28 cellular contexts compared by ENCODE assay signal in genomic region chr1:204396015-204396583, GRCh38. TPM values are rescaled to one million over a fixed set of nuclear protein-coding genes. Genes with fewer than 3 reads are reported as not detected.
"Had no signal": no experiment of that assay in that cellular context is flagged by ENCODE, and none has a peak within 500 bp of the region (broad histone marks: within the 10 kb centered on the region; RNA-seq: fewer than 3 reads in every experiment).

No MANE protein-coding gene starts in this region.

- H3K9me3 Mint-ChIP-seq: activated naive CD4-positive, alpha-beta T cell treated with anti-CD3 and anti-CD28 coated beads for 36 hours; activated T-helper 17 cell treated with anti-CD3 and anti-CD28 coated beads, Interleukin-2, amount 50 U/mL, for 72 hours; central memory CD8-positive, alpha-beta T cell had no signal

- H3K4me3 ChIP-seq: MG63, SK-N-MC had no signal

- ATAC-seq: activated CD4-positive, alpha-beta T cell treated with anti-CD3 and anti-CD28 coated beads for 36 hours; activated T-helper 17 cell treated with anti-CD3 and anti-CD28 coated beads, Interleukin-2, amount 50 U/mL, for 72 hours; Panc1; Right ventricle myocardium inferior had no signal

- H3K27me3 ChIP-seq: MG63 had no signal

- H3K27me3 Mint-ChIP-seq: activated CD4-positive, alpha-beta T cell treated with anti-CD3 and anti-CD28 coated beads for 36 hours; activated naive CD8-positive, alpha-beta T cell; activated T-helper 17 cell treated with anti-CD3 and anti-CD28 coated beads, Interleukin-2, amount 50 U/mL, for 72 hours; central memory CD8-positive, alpha-beta T cell had no signal

- DNase-seq: activated CD4-positive, alpha-beta T cell treated with anti-CD3 and anti-CD28 coated beads for 36 hours; activated gamma-delta T cell; activated naive CD4-positive, alpha-beta T cell treated with anti-CD3 and anti-CD28 coated beads for 36 hours; activated T-cell treated with anti-CD3 and anti-CD28 coated beads for 4 hours; activated T-cell treated with anti-CD3 and anti-CD28 coated beads, Interleukin-2, amount 50 U/mL, for 48 hours; amygdala; MG63; MV-4-11; NCI-H1092 treated with DMSO at 0.1 percent for 48 hours; NCI-H1417 treated with DMSO at 0.1 percent for 48 hours; NCI-H1694; NCI-H2029; NCI-H2107; NCI-H345; NCI-H510A; NCI-H526 treated with DMSO at 0.1 percent for 48 hours; NCI-H82; RPMI8226; T-helper 1 cell; WERI-Rb-1 had no signal

- H3K4me1 Mint-ChIP-seq: activated T-helper 17 cell treated with anti-CD3 and anti-CD28 coated beads, Interleukin-2, amount 50 U/mL, for 72 hours had no signal

- H3K4me3 Mint-ChIP-seq: activated CD4-positive, alpha-beta T cell treated with anti-CD3 and anti-CD28 coated beads for 36 hours; activated naive CD4-positive, alpha-beta T cell treated with anti-CD3 and anti-CD28 coated beads for 36 hours; activated naive CD8-positive, alpha-beta T cell; activated T-helper 17 cell treated with anti-CD3 and anti-CD28 coated beads, Interleukin-2, amount 50 U/mL, for 72 hours; brain; central memory CD8-positive, alpha-beta T cell had no signal

- H3K27ac Mint-ChIP-seq: activated CD4-positive, alpha-beta T cell treated with anti-CD3 and anti-CD28 coated beads for 36 hours; activated naive CD4-positive, alpha-beta T cell treated with anti-CD3 and anti-CD28 coated beads for 36 hours; activated naive CD8-positive, alpha-beta T cell; activated T-helper 17 cell treated with anti-CD3 and anti-CD28 coated beads, Interleukin-2, amount 50 U/mL, for 72 hours; brain had no signal

- H3K27ac ChIP-seq: SK-N-MC, WERI-Rb-1 had no signal

RNA-seq across cellular contexts. Expression of gene PLEKHA6, which starts 36.4 kb away (rescaled TPM):
- total RNA-seq: OCI-LY7 had no signal
